19 cellular contexts compared by ENCODE assay signal in the genomic region with DNA sequence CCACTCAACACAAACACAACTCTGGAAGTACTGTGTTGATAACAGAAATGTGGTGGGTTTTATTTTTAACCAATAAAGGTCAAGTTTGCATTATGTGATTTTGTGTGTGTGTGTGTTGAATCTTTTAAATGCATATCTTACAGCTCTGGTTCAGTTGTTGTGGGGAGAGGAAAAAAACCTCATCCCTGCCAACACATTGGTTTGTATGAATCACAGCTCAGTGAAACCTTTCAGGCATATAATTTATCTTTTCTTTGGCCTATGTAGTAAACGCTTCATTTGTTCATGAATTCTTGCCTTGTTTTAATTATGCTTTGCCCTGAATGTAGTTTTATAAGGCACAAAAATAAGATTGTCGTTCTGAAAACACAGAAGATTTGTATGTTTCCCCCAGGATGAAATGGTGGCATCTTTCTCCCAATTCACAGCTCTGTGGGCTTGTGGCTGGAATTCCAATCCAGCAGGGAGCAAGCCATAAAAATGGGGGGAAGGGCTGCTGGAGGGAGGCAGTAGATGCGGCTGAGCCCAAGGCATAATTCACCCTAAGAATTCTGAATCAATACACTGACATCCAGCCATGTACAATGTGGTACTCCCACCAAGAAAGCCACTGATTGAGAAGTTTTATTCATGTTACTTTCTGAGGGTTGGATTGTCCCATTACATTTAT. TPM values are rescaled to one million over a fixed set of nuclear protein-coding genes. Genes with fewer than 3 reads are reported as not detected.
A peak's percentile ranks its signal among the peaks of the same experiment; 100 is the strongest.
DNase-seq lines count a peak whose midpoint lies in the region; ATAC-seq and TF ChIP-seq lines count a peak whose summit lies in the region.
"Had no signal": no experiment of that assay in that cellular context is flagged by ENCODE, and none has a peak within 500 bp of the region (broad histone marks: within the 10 kb centered on the region; RNA-seq: fewer than 3 reads in every experiment).

No MANE protein-coding gene starts in this region.

- no peaks in the 10 kb centered on the region for H3K27me3 Mint-ChIP-seq in nephron (ENCODE audit: low read depth)
- H3K27me3 Mint-ChIP-seq: memory B cell had no signal

- no peak overlapping the region for H3K4me3 Mint-ChIP-seq in nephron
- H3K4me3 Mint-ChIP-seq: activated naive CD8-positive, alpha-beta T cell; memory B cell had no signal

- H3K27me3 ChIP-seq in Panc1 (ENCODE audit: control insufficient read depth, insufficient read depth, low read length) (no peaks in the 10 kb centered on the region), fibroblast of lung (ENCODE audit: control insufficient read depth, insufficient read depth, low read length) (peaks cover 3% of the 10 kb centered on the region)

- H3K27ac ChIP-seq in Panc1 (ENCODE audit: low read length), result peak overlapping the region; percentile 29; the same call in 1 of the 2 replicates
- H3K27ac ChIP-seq in fibroblast of lung (ENCODE audit: insufficient read depth, low read length), result no peak overlapping the region

- H4K20me1 ChIP-seq in fibroblast of lung (ENCODE audit: control insufficient read depth, extremely low read depth, insufficient read depth, low read length), result no peaks in the 10 kb centered on the region

- DNase-seq in AG10803 (ENCODE audit: low read depth) (peak; percentile 87), Panc1 (ENCODE audit: low read depth, low spot score) (no peak), fibroblast of lung (ENCODE audit: low read depth in 2 of 2) (peak; percentile 21 to 89), NCI-H1436 treated with DMSO at 0.1 percent for 48 hours (lab: John Stamatoyannopoulos, UW) (no peak), inferior parietal cortex (ENCODE audit: extremely low spot score) (no peak)
- DNase-seq in stimulated activated CD4-positive, alpha-beta T cell treated with anti-CD3 and anti-CD28 coated beads, Interleukin-2, amount 100 ng/mL, for 48 hours, result no peak
- DNase-seq: activated CD4-positive, alpha-beta T cell treated with anti-CD3 and anti-CD28 coated beads for 1 hour; DMS153; erythroblast; NCI-H187 treated with DMSO at 0.1 percent for 48 hours; NCI-H69; stimulated activated naive CD4-positive, alpha-beta T cell treated with Interleukin-2 at 50 U/mL for 16 hours; T-helper 1 cell had no signal

- H2AFZ ChIP-seq in fibroblast of lung (ENCODE audit: low read length), result no peak overlapping the region

- POLR2A ChIA-PET in Panc1 (lab: Charles Lee), result no interaction called here

- no peak overlapping the region for H3K4me3 ChIP-seq in AG10803 (ENCODE audit: low read length)
- no peak overlapping the region for H3K4me3 ChIP-seq in Panc1 (ENCODE audit: low read depth in 2 of 2, low read length in 2 of 2)
- H3K4me3 ChIP-seq in fibroblast of lung (replicated peaks in 1 of 4; ENCODE audit: control extremely low read depth in 1 of 4, insufficient read depth in 1 of 4, low read depth in 3 of 4, low read length in 4 of 4), result no peak overlapping the region

- CTCF ChIA-PET in Panc1 (lab: Charles Lee), result no interaction called here

- intact Hi-C loops in Panc1 (cut with micrococcal nuclease; ENCODE audit: unreplicated experiment), result no loop called here

- H3K9me3 Mint-ChIP-seq in nephron, result no peaks in the 10 kb centered on the region
- H3K9me3 Mint-ChIP-seq: memory B cell had no signal

- TF ChIP-seq CTCF in AG10803 (conservative IDR thresholded peaks at IDR 0.05; ENCODE audit: low read length) (no peak), Panc1 (IDR thresholded peaks at IDR 0.05) (no peak), fibroblast of lung (conservative IDR thresholded peaks at IDR 0.05 in 1 of 2, IDR thresholded peaks at IDR 0.05 in 1 of 2; ENCODE audit: low read depth in 1 of 2, low read length in 2 of 2) (no peak), nephron (IDR thresholded peaks at IDR 0.05; ENCODE audit: unreplicated experiment in 3 of 3) (no peak)

- H3K36me3 ChIP-seq in Panc1 (ENCODE audit: control insufficient read depth, insufficient read depth, low read length) (no peaks in the 10 kb centered on the region), fibroblast of lung (ENCODE audit: control insufficient read depth, insufficient read depth, low read length) (no peaks in the 10 kb centered on the region)

- peak overlapping the region; percentile 68 to 80 (median 75) for H3K27ac Mint-ChIP-seq in nephron
- H3K27ac Mint-ChIP-seq: activated naive CD8-positive, alpha-beta T cell; memory B cell had no signal

- H3K4me1 Mint-ChIP-seq in nephron, result peaks cover 42% of the 10 kb centered on the region
- H3K4me1 Mint-ChIP-seq: memory B cell had no signal

- ATAC-seq in Panc1 (0 out of 2 replicates have a peak, but pooled peaks have one; percentile 26), HG03139 (IDR thresholded peaks at IDR 0.05; ENCODE audit: unreplicated experiment) (no peak)

- H3K36me3 Mint-ChIP-seq in nephron (ENCODE audit: low read depth), result no peaks in the 10 kb centered on the region

- no peaks in the 10 kb centered on the region; the same call in 1 of the 2 replicates for H3K4me1 ChIP-seq in Panc1 (ENCODE audit: control insufficient read depth, insufficient read depth, low read length)
- no peaks in the 10 kb centered on the region for H3K4me1 ChIP-seq in fibroblast of lung (ENCODE audit: control insufficient read depth, extremely low read depth, insufficient read depth, low read length)

- no peak overlapping the region for H3K4me2 ChIP-seq in fibroblast of lung (ENCODE audit: extremely low read depth, insufficient read depth, low read length)

- no TSS peak for BruUV-seq in Panc1 (replicated peaks; lab: Mats Ljungman, UMichigan)

- H3K9me3 ChIP-seq in Panc1 (ENCODE audit: control insufficient read depth, insufficient read depth, low read depth, low read length), result no peaks in the 10 kb centered on the region
- H3K9me3 ChIP-seq in fibroblast of lung (ENCODE audit: control insufficient read depth, insufficient read depth, low read depth, low read length), result no peaks in the 10 kb centered on the region

- in situ Hi-C loops in Panc1 (cut with HindIII; ENCODE audit: low pct_unique_long_range_greater_than_20kb, low sequenced_read_pairs), result no loop called here

- no peak overlapping the region for H3K9ac ChIP-seq in fibroblast of lung (ENCODE audit: insufficient read depth, low read length)

- no peaks in the 10 kb centered on the region for H3K79me2 ChIP-seq in fibroblast of lung (ENCODE audit: control insufficient read depth, insufficient read depth, low read length)

RNA-seq across cellular contexts. Expression of gene BCAS1, which starts 45.1 kb away (rescaled TPM):
- total RNA-seq in Panc1 (2021; ENCODE audit: unreplicated experiment), result 3.1 TPM
- 4.0 TPM for polyA plus RNA-seq in Panc1 (2012; ENCODE audit: insufficient read length)
- total RNA-seq in fibroblast of lung, result under 0.01 and 0.17 TPM in 2 replicates
- not detected in 2 replicates for polyA plus RNA-seq in fibroblast of lung
- 0.06 TPM in 1 of 2 replicates, not detected in the other for polyA plus RNA-seq in fibroblast of lung (2012)
- 0.39 TPM in 1 of 2 replicates, not detected in the other for polyA minus RNA-seq in fibroblast of lung (ENCODE audit: low replicate concordance)
- total RNA-seq: chondrocyte had no signal
- polyA plus RNA-seq: AG04450 had no signal

Comparison
In these comparisons a context has a peak if more than half of its experiments do, and no peak if none do; other contexts are left out.
1. DNase-seq: peak in AG10803 (single experiment) and fibroblast of lung (2 of 2); none in Panc1 (single experiment), NCI-H1436 treated with DMSO at 0.1 percent for 48 hours (single experiment), stimulated activated CD4-positive, alpha-beta T cell treated with anti-CD3 and anti-CD28 coated beads, Interleukin-2, amount 100 ng/mL, for 48 hours (0 of 2) and inferior parietal cortex (single experiment).